15 cellular contexts compared by ENCODE assay signal in the genomic region with DNA sequence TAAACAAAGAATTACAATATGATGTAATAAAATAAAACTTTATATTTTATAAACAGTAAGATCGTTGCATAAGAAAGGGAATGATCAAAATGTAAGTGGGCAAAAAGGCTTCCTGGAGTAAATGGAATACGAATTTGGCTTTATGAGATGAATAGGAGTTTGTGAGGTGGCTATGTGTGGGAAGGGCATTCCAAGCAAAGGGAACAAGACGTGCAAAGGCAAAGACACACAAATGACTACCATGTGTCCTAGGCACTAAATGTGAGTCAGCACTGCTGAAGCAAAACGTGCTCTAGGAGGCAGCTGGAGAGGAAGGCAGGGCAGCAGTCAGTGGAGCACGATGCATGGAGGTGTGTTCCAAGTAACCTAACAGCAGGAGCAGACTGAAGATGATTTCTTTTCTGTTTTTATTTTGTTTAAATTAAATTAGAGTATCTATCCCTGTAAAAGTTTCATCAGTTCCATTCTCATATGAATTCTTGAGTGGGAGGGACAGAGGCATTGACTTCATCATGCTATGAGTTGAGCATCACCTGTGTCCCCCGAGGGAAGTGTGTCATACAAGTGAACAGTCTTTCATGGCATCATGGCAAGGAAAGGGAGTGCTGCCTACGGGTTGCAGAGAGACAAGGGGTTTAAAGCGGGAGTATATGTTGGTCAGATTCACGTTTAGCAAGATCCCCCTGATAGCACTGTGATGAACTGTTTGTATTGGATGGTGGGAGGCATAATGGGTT. TPM values are rescaled to one million over a fixed set of nuclear protein-coding genes. Genes with fewer than 3 reads are reported as not detected.
DNase-seq lines count a peak whose midpoint lies in the region; ATAC-seq and TF ChIP-seq lines count a peak whose summit lies in the region.
"Had no signal": no experiment of that assay in that cellular context is flagged by ENCODE, and none has a peak within 500 bp of the region (broad histone marks: within the 10 kb centered on the region; RNA-seq: fewer than 3 reads in every experiment).

No MANE protein-coding gene starts in this region.

- no peak overlapping the region for H3K9ac ChIP-seq in colonic mucosa (ENCODE audit: low read depth in 2 of 2, low read length in 2 of 2)

- H3K4me1 ChIP-seq in DOHH2 (ENCODE audit: control insufficient read depth, low read length), result peaks cover 73% of the 10 kb centered on the region
- H3K4me1 ChIP-seq in colonic mucosa, result no peaks in the 10 kb centered on the region
- peaks cover 19% of the 10 kb centered on the region for H3K4me1 ChIP-seq in mucosa of descending colon (ENCODE audit: low read depth)
- H3K4me1 ChIP-seq: prostate gland had no signal

- H3F3A ChIP-seq in DOHH2 (ENCODE audit: control insufficient read depth, insufficient read depth), result peaks cover 28% of the 10 kb centered on the region

- no peak for TF ChIP-seq CTCF in DOHH2 (IDR thresholded peaks at IDR 0.05; ENCODE audit: low read depth, low read length, poor library complexity, severe bottlenecking)
- no peak for TF ChIP-seq CTCF in colonic mucosa (IDR thresholded peaks at IDR 0.05)
- TF ChIP-seq CTCF in mucosa of descending colon (IDR thresholded peaks at IDR 0.05), result no peak
- TF ChIP-seq CTCF in GM20000 (IDR thresholded peaks at IDR 0.05; ENCODE audit: extremely low read depth, missing control alignments), result no peak

- H3K36me3 ChIP-seq in DOHH2 (ENCODE audit: control insufficient read depth, low read length), result no peaks in the 10 kb centered on the region
- no peaks in the 10 kb centered on the region for H3K36me3 ChIP-seq in colonic mucosa
- H3K36me3 ChIP-seq in mucosa of descending colon (ENCODE audit: low read depth), result no peaks in the 10 kb centered on the region
- H3K36me3 ChIP-seq: prostate gland, stomach had no signal

- H3K27me3 ChIP-seq in DOHH2 (ENCODE audit: control insufficient read depth, low read length) (no peaks in the 10 kb centered on the region), colonic mucosa (no peaks in the 10 kb centered on the region)
- H3K27me3 ChIP-seq: stomach had no signal

- peak overlapping the region; percentile 66 for H3K4me2 ChIP-seq in DOHH2 (ENCODE audit: low read length)
- H3K4me2 ChIP-seq: GM23338 had no signal

- H3K9me2 ChIP-seq in DOHH2 (replicated peaks; ENCODE audit: control insufficient read depth, low read length), result no peaks in the 10 kb centered on the region

- no peaks in the 10 kb centered on the region for H4K20me1 ChIP-seq in DOHH2 (ENCODE audit: control insufficient read depth, insufficient read depth, low read depth, low read length)

- peak; percentile 81 for ATAC-seq in mucosa of descending colon
- ATAC-seq: GM23338 had no signal

- intact Hi-C loops in colonic mucosa (cut with DNase I), result no loop called here
- intact Hi-C loops in mucosa of descending colon (cut with DNase I, micrococcal nuclease), result no loop called here

- H3K4me3 ChIP-seq in DOHH2 (ENCODE audit: low read length) (peak overlapping the region; percentile 51; the same call in 1 of the 2 replicates), colonic mucosa (no peak overlapping the region), mucosa of descending colon (no peak overlapping the region)
- H3K4me3 ChIP-seq: GM23338, prostate gland, stomach had no signal

- H3K27ac ChIP-seq in DOHH2 (ENCODE audit: low read depth, low read length) (peak overlapping the region; percentile 91), colonic mucosa (no peak overlapping the region)
- H3K27ac ChIP-seq: prostate gland, stomach had no signal

- no peaks in the 10 kb centered on the region for H3K79me2 ChIP-seq in DOHH2 (ENCODE audit: control insufficient read depth, low read length)

- DNase-seq in LHCN-M2 (ENCODE audit: low read depth) (peak; percentile 83), colonic mucosa (peak; percentile 45), mucosa of descending colon (peak; percentile 49 to 54 (median 52)), SW480 (ENCODE audit: low spot score) (no peak), midbrain (lab: John Stamatoyannopoulos, UW) (no peak), NCI-H146 treated with DMSO at 0.1 percent for 48 hours (lab: John Stamatoyannopoulos, UW; ENCODE audit: unreplicated experiment) (no peak), GM20000 (ENCODE audit: low spot score) (no peak)
- DNase-seq: activated naive CD8-positive, alpha-beta T cell treated with anti-CD3 and anti-CD28 coated beads for 36 hours; CD8-positive, alpha-beta memory T cell; NCI-H2029 treated with DMSO at 0.1 percent for 48 hours; stimulated activated CD4-positive, alpha-beta T cell treated with anti-CD3 and anti-CD28 coated beads, Interleukin-2, amount 100 ng/mL, for 48 hours; stomach had no signal

- no peaks in the 10 kb centered on the region for H3K9me3 ChIP-seq in DOHH2 (ENCODE audit: control insufficient read depth, insufficient read depth, low read length)
- H3K9me3 ChIP-seq in colonic mucosa, result no peaks in the 10 kb centered on the region
- no peaks in the 10 kb centered on the region for H3K9me3 ChIP-seq in mucosa of descending colon
- H3K9me3 ChIP-seq: prostate gland, stomach had no signal

RNA-seq across cellular contexts. Expression of a gene that starts 52.9 kb away (rescaled TPM):
- total RNA-seq in LHCN-M2 (2014; rRNA removed) (918 and 1,000 TPM in 2 replicates), colonic mucosa (100 to 1,000 TPM in 1 of 2 donors, 10 to 100 TPM in 1; 99.1 to 128 TPM), mucosa of descending colon (100 to 1,000 TPM in 1 of 3 donors, 10 to 100 TPM in 2; 66.9 to 112 (median 71.6) TPM)
- polyA plus RNA-seq in LHCN-M2 (2012), result 299 TPM

Comparison
In these comparisons a context has a peak if more than half of its experiments do, and no peak if none do; other contexts are left out.
1. DNase-seq: peak in LHCN-M2 (single experiment), colonic mucosa (single experiment) and mucosa of descending colon (3 of 3); none in SW480 (single experiment), midbrain (single experiment), NCI-H146 treated with DMSO at 0.1 percent for 48 hours (single experiment) and GM20000 (single experiment).